In the genomic region with DNA sequence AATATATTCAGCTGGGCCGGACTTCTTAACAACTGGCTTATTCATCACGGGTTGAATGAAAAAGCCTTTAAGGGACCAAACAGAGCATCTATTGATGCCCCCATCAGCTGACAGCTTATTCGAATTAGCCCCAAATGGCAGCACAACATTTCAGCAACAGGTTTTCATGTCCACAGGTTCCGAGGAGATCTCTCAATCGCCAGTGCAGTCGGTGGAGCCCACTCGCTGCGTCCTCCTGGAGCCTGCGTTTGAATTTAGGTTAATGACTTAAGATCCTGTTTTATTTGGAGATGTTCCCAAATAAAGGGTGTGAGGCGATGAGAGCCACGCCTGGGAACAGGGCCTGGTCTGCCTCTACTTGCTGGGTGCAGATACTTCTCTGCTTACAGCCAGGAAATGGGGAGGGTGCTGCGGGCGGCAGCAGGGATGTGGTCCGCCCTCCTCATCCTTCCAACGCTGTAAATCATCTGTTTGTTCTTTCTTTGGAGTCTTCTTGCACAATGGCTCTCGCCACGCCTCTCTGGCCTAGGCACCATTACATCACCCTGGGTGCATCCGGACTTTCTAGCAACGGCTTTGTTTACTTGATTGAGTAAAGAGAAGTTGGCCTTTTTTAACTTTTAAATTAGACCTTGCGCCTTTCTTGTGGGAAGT, we compare ENCODE assay signal across 8 cellular contexts. TPM values are rescaled to one million over a fixed set of nuclear protein-coding genes. Genes with fewer than 3 reads are reported as not detected.
DNase-seq lines count a peak whose midpoint lies in the region; ATAC-seq, FAIRE-seq and TF ChIP-seq lines count a peak whose summit lies in the region.

No MANE protein-coding gene starts in this region.

- no peak overlapping the region for H3K4me3 ChIP-seq in bronchial epithelial cell (ENCODE audit: low read depth, low read length)

- H3K36me3 ChIP-seq in KOPT-K1 (ENCODE audit: insufficient read depth, low read length) = peaks cover 83% of the 10 kb centered on the region
- H3K36me3 ChIP-seq in bronchial epithelial cell (ENCODE audit: control insufficient read depth, insufficient read depth, low read length) = peaks cover 25% of the 10 kb centered on the region

- DNase-seq in A172 (ENCODE audit: low spot score) (peak; percentile 98), WTC11 (ENCODE audit: low spot score) (no peak), bronchial epithelial cell (ENCODE audit: low read depth) (peak; percentile 99), left colon (peak; percentile 80 to 88), NCI-H1930 (lab: John Stamatoyannopoulos, UW) (no peak), NCI-H187 treated with DMSO at 0.1 percent for 48 hours (lab: John Stamatoyannopoulos, UW) (no peak)
- DNase-seq in stimulated activated CD4-positive, alpha-beta T cell treated with anti-CD3 and anti-CD28 coated beads, Interleukin-15, amount 100 ng/mL, for 1 hour (ENCODE audit: low read depth in 1 of 2, low spot score in 1 of 2) = peak; percentile 10 to 47

- H3K27me3 ChIP-seq in bronchial epithelial cell (ENCODE audit: control insufficient read depth, insufficient read depth, low read length) = no peaks in the 10 kb centered on the region

- H3K27me3 Mint-ChIP-seq in WTC11 (ENCODE audit: low read depth) = no peaks in the 10 kb centered on the region

- ATAC-seq in WTC11 (no peak), left colon (peak; percentile 98)

- H3K9me3 Mint-ChIP-seq in WTC11 = no peaks in the 10 kb centered on the region

- H3K27ac Mint-ChIP-seq in WTC11 = no peak overlapping the region; the same call in 1 of the 2 replicates

- H3K4me1 Mint-ChIP-seq in WTC11 = peaks cover 3% of the 10 kb centered on the region; the same call in 1 of the 2 replicates

- no peak for TF ChIP-seq CTCF in WTC11 (IDR thresholded peaks at IDR 0.05)
- no peak for TF ChIP-seq CTCF in bronchial epithelial cell (IDR thresholded peaks at IDR 0.05; ENCODE audit: insufficient read depth, low read length, severe bottlenecking)

- POLR2A ChIA-PET in WTC11 (lab: Charles Lee) = no interaction called here

- no peaks in the 10 kb centered on the region for H3K9me3 ChIP-seq in KOPT-K1 (ENCODE audit: insufficient read depth, low read length, poor library complexity, severe bottlenecking)

- CTCF ChIA-PET in WTC11 (lab: Charles Lee) = interaction anchor here (1.5 kb wide), 1 partner anchor 10 kb away, joined by 12 read pairs; no protein-coding TSS in a partner anchor

- intact Hi-C loops in left colon (cut with DNase I, micrococcal nuclease) = no loop called here

- peaks cover 13% of the 10 kb centered on the region for H3K36me3 Mint-ChIP-seq in WTC11

- H3K27ac ChIP-seq in KOPT-K1 (ENCODE audit: low read depth, low read length, poor library complexity, severe bottlenecking) = peak overlapping the region; percentile 61

- H3K4me3 Mint-ChIP-seq in WTC11 = no peak overlapping the region

- no peak for FAIRE-seq in bronchial epithelial cell (lab: Jason Lieb, UNC)

TF ChIP-seq in WTC11, 78 proteins besides CTCF, POLR2A, EP300 and RAD21:
- TF ChIP-seq GABPB1 (CRISPR knock-in tag; IDR thresholded peaks at IDR 0.05) = peak; percentile 99
- no peak for TF ChIP-seq TCF7 (CRISPR knock-in tag; IDR thresholded peaks at IDR 0.05; ENCODE audit: low read depth)

RNA-seq across cellular contexts. Expression of gene NDE1, which starts 22.6 kb away (rescaled TPM):
- total RNA-seq in A172 (2014; rRNA removed; shearing (Covaris generic)) = 47.5 and 55.9 TPM in 2 replicates
- total RNA-seq in WTC11 (2021) (38.4 to 43.5 TPM (median 39.4 TPM) in 3 replicates), bronchial epithelial cell (64.9 and 74.2 TPM in 2 replicates), left colon (10 to 100 TPM; 24.8 to 30.9 TPM)

RNA-seq across cellular contexts. Expression of gene MARF1, which starts 29.7 kb away (rescaled TPM):
- total RNA-seq in A172 (2014; rRNA removed; shearing (Covaris generic)) = 6.4 and 8.9 TPM in 2 replicates
- total RNA-seq in WTC11 (2021) = 26.2 to 31.9 TPM (median 28.5 TPM) in 3 replicates
- total RNA-seq in bronchial epithelial cell = 12.9 and 17.4 TPM in 2 replicates
- total RNA-seq in left colon = 10 to 100 TPM; 54.5 to 85.9 TPM

Comparison
In these comparisons a context has a peak if more than half of its experiments do, and no peak if none do; other contexts are left out.
1. DNase-seq: peak in A172 (single experiment), bronchial epithelial cell (single experiment), left colon (2 of 2) and stimulated activated CD4-positive, alpha-beta T cell treated with anti-CD3 and anti-CD28 coated beads, Interleukin-15, amount 100 ng/mL, for 1 hour (2 of 2); none in WTC11 (single experiment), NCI-H1930 (0 of 2) and NCI-H187 treated with DMSO at 0.1 percent for 48 hours (single experiment).